9 cellular contexts compared by ENCODE assay signal in the genomic region with DNA sequence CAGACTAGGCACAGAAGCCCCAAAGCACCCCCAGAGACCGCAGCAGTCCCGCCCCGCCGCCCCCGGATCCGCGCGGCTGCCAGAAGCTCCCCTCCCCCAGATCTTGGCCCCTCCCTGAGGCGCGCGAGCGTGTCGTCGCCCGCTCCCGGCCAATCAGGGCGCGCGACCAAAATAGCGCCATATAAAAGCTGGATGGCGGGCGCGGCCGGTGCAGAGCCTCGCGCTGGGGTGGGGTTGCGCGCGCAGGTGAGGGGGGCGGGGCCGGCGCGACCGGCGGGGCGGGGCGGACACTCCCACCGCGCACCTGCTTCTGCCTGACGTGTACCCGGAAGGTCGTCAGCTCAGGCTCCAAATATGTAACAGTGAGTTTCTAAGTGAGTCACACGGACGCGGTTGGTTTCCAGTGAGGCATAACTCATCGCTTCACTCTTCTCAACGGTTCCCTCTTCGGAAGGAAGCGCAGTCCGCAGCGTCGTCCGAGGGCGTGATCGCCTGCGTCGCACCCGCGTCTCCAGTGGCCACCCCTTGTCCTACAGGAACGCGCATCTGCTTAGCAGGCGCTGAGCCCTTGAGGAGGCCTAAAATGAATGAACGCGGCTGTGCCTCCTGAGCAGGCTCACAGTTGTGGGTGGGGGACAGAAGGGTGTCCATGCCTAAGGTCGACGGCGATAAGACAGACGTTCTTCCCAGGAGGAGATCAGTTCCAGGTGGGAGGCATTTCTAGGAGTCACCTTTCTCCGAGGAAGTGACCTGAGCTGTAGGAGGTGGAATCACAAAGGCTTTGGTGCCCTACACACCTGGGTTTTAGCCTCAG. TPM values are rescaled to one million over a fixed set of nuclear protein-coding genes. Genes with fewer than 3 reads are reported as not detected.
DNase-seq lines count a peak whose midpoint lies in the region; ATAC-seq and TF ChIP-seq lines count a peak whose summit lies in the region.
"Had no signal": no experiment of that assay in that cellular context is flagged by ENCODE, and none has a peak within 500 bp of the region (broad histone marks: within the 10 kb centered on the region; RNA-seq: fewer than 3 reads in every experiment).

No MANE protein-coding gene starts in this region.

- intact Hi-C loops in activated B cell treated with CpG ODN at 0.5 μM for 24 hours (cut with micrococcal nuclease): loop anchor here (1.0 to 10.0 kb wide), 13 partner anchors 17 to 1105 kb away; no protein-coding TSS in a partner anchor

- CTCF ChIA-PET in activated B cell treated with CpG ODN at 0.5 μM for 24 hours (lab: Charles Lee): interaction anchor here (0.6 to 3.1 kb wide), 21 partner anchors 16 to 220 kb away, joined by 3 to 16 read pairs (median 7); a partner anchor contains a TSS

- peaks cover 65% of the 10 kb centered on the region for H3K4me1 Mint-ChIP-seq in activated B cell treated with CpG ODN at 0.5 μM for 24 hours

- ATAC-seq in GM18873 (IDR thresholded peaks at IDR 0.05; ENCODE audit: low FRiP score, unreplicated experiment) (peak; percentile 96), HG03103 (IDR thresholded peaks at IDR 0.05; ENCODE audit: low read depth, unreplicated experiment) (peak; percentile 93), activated B cell treated with CpG ODN at 0.5 μM for 24 hours (ENCODE audit: low read depth) (peak; percentile 72)

- TF ChIP-seq CTCF in AG10803 (conservative IDR thresholded peaks at IDR 0.05; ENCODE audit: low read length) (peak; percentile 23), activated B cell treated with CpG ODN at 0.5 μM for 24 hours (IDR thresholded peaks at IDR 0.05) (no peak)

- POLR2A ChIA-PET in activated B cell treated with CpG ODN at 0.5 μM for 24 hours (lab: Charles Lee): interaction anchor here (0.6 to 11.2 kb wide), 49 partner anchors 9 to 844 kb away, joined by 3 to 454 read pairs (median 7); a partner anchor contains a TSS

- H3K36me3 Mint-ChIP-seq in activated B cell treated with CpG ODN at 0.5 μM for 24 hours (ENCODE audit: low read depth): no peaks in the 10 kb centered on the region

- H3K4me3 Mint-ChIP-seq in activated B cell treated with CpG ODN at 0.5 μM for 24 hours: peak overlapping the region; percentile 85

- H3K4me3 ChIP-seq in AG10803 (ENCODE audit: low read length): peak overlapping the region; percentile 71
- H3K4me3 ChIP-seq: SK-N-MC had no signal

- peak overlapping the region; percentile 67 for H3K27ac ChIP-seq in caudate nucleus (ENCODE audit: low read depth, low read length)
- H3K27ac ChIP-seq: SK-N-MC had no signal

- H3K27ac Mint-ChIP-seq in activated B cell treated with CpG ODN at 0.5 μM for 24 hours: peak overlapping the region; percentile 100

- no peaks in the 10 kb centered on the region for H3K27me3 Mint-ChIP-seq in activated B cell treated with CpG ODN at 0.5 μM for 24 hours

- peaks cover 3% of the 10 kb centered on the region for H3K9me3 Mint-ChIP-seq in activated B cell treated with CpG ODN at 0.5 μM for 24 hours

- DNase-seq in AG10803 (ENCODE audit: low read depth) (peak; percentile 88), NCI-H2171 (lab: John Stamatoyannopoulos, UW) (peak; percentile 98), activated B cell treated with CpG ODN at 0.5 μM for 24 hours (peak; percentile 98), caudate nucleus (lab: John Stamatoyannopoulos, UW) (peak in 59 of 61 donors; percentile 15 to 98 (median 74)), islet precursor cell (peak; percentile 98)
- DNase-seq in stimulated activated CD4-positive, alpha-beta T cell treated with anti-CD3 and anti-CD28 coated beads, Interleukin-15, amount 100 ng/mL, for 1 hour (ENCODE audit: low read depth in 1 of 2, low spot score in 1 of 2): peak; percentile 95 to 96

RNA-seq across cellular contexts. Expression of a gene that starts 50.6 kb away (rescaled TPM):
- total RNA-seq in activated B cell treated with CpG ODN at 0.5 μM for 24 hours: 488 and 489 TPM in 2 replicates

Comparison
In these comparisons a context has a peak if more than half of its experiments do, and no peak if none do; other contexts are left out.
1. Peak in every context shown above with its lines: DNase-seq, ATAC-seq, H3K4me3 ChIP-seq and H3K27ac ChIP-seq.